In genomic region chr11:71582309-71582895, GRCh38 we compare ENCODE assay signal across 1 cellular context.
TF ChIP-seq lines count a peak whose summit lies in the region.

KRTAP5-11 (minus strand) TSS chr11:71582875; CDS start chr11:71582837, 38 bp downstream.

TF ChIP-seq in GM23338, 12 proteins besides CTCF, POLR2A, EP300 and RAD21 (continued from another document):
- TF ChIP-seq ZNF462 (CRISPR knock-in tag; IDR thresholded peaks at IDR 0.05) = no peak
- TF ChIP-seq ZNF114 (CRISPR knock-in tag; IDR thresholded peaks at IDR 0.05) = no peak
